12 cellular contexts compared by ENCODE assay signal in genomic region chr2:1226766-1227165, GRCh38.
"Had no signal": no experiment of that assay in that cellular context is flagged by ENCODE, and none has a peak within 500 bp of the region (broad histone marks: within the 10 kb centered on the region; RNA-seq: fewer than 3 reads in every experiment).

No MANE protein-coding gene starts in this region.

- H3K4me3 ChIP-seq: body of pancreas, gastrocnemius medialis, pancreas, thoracic aorta had no signal

- H3K36me3 ChIP-seq: gastrocnemius medialis, pancreas, thoracic aorta had no signal

- H3K27me3 ChIP-seq: body of pancreas, gastrocnemius medialis, pancreas had no signal

- DNase-seq: activated CD4-positive, alpha-beta T cell treated with anti-CD3 and anti-CD28 coated beads, Interleukin-2, amount 50 U/mL, for 48 hours; activated CD8-positive, alpha-beta memory T cell treated with anti-CD3 and anti-CD28 coated beads, Interleukin-2, amount 10 ng/mL, durations not matched to agents 7 days and 5 days; activated effector memory CD4-positive, alpha-beta T cell treated with Interleukin-2 at 50 U/mL for 16 hours; activated T-cell treated with anti-CD3 and anti-CD28 coated beads, Interleukin-2, amount 50 U/mL, for 24 hours; effector memory CD4-positive, alpha-beta T cell; gastrocnemius medialis; pancreas; stimulated activated CD4-positive, alpha-beta T cell treated with anti-CD3 and anti-CD28 coated beads, Interleukin-2, amount 100 ng/mL, for 48 hours had no signal

- ATAC-seq: activated CD4-positive, CD25-positive, alpha-beta regulatory T cell treated with anti-CD3 and anti-CD28 coated beads, Interleukin-2, amount 50 U/mL, for 24 hours; activated CD8-positive, alpha-beta memory T cell treated with anti-CD3 and anti-CD28 coated beads, Interleukin-2, amount 10 ng/mL, durations not matched to agents 7 days and 5 days; body of pancreas had no signal

- H3K27ac ChIP-seq: body of pancreas, epithelial cell of prostate, pancreas, thoracic aorta had no signal

- H3K9me3 ChIP-seq: body of pancreas, gastrocnemius medialis, pancreas, thoracic aorta had no signal

- H3K4me1 ChIP-seq: gastrocnemius medialis, pancreas had no signal
